Comparison of ENCODE assay signal across 16 cellular contexts in genomic region chr12:130438711-130439110, GRCh38.
DNase-seq lines count a peak whose midpoint lies in the region; ATAC-seq and TF ChIP-seq lines count a peak whose summit lies in the region.
"Had no signal": no experiment of that assay in that cellular context is flagged by ENCODE, and none has a peak within 500 bp of the region (broad histone marks: within the 10 kb centered on the region; RNA-seq: fewer than 3 reads in every experiment).

No MANE protein-coding gene starts in this region.

- no peak overlapping the region for H2BK15ac ChIP-seq in IMR-90 (ENCODE audit: low read depth, low read length)

- no peaks in the 10 kb centered on the region for H3K36me3 Mint-ChIP-seq in CD14-positive monocyte
- H3K36me3 Mint-ChIP-seq: CD8-positive, alpha-beta T cell had no signal

- H3K4me3 Mint-ChIP-seq in CD14-positive monocyte, result no peak overlapping the region
- H3K4me3 Mint-ChIP-seq: CD8-positive, alpha-beta T cell had no signal

- H3K9ac ChIP-seq in IMR-90 (ENCODE audit: low read depth, low read length), result no peak overlapping the region
- H3K9ac ChIP-seq: GM23248 had no signal

- ATAC-seq in IMR-90 (ENCODE audit: low read depth), result no peak
- no peak for ATAC-seq in lower lobe of right lung
- ATAC-seq in GM19324 (IDR thresholded peaks at IDR 0.05; ENCODE audit: low FRiP score, unreplicated experiment), result no peak
- ATAC-seq: A549; CD8-positive, alpha-beta T cell; HCT116 had no signal

- H3K36me3 ChIP-seq in IMR-90 (ENCODE audit: control insufficient read depth, insufficient read depth, low read length) (no peaks in the 10 kb centered on the region), lower lobe of right lung (no peaks in the 10 kb centered on the region), spleen (peaks cover 0 to 6% (median 0%) of the 10 kb centered on the region in 6 donors)

- intact Hi-C loops in CD14-positive monocyte (cut with micrococcal nuclease), result no loop called here
- intact Hi-C loops in IMR-90 (cut with micrococcal nuclease), result no loop called here
- intact Hi-C loops in lower lobe of right lung (cut with DNase I), result no loop called here
- intact Hi-C loops in spleen (cut with DNase I; ENCODE audit: low total_unique reads), result no loop called here

- POLR2A ChIA-PET in IMR-90 (lab: Charles Lee; ENCODE audit: unreplicated experiment) (no interaction called here), GM10248 (lab: Yijun Ruan, JAX) (no interaction called here)

- no peak overlapping the region for H3K56ac ChIP-seq in IMR-90 (ENCODE audit: extremely low read depth, insufficient read depth, low read length)

- H3K9me3 Mint-ChIP-seq in CD14-positive monocyte, result peaks cover 24 to 61% (median 40%) of the 10 kb centered on the region in 7 donors
- H3K9me3 Mint-ChIP-seq: CD8-positive, alpha-beta T cell had no signal

- no peak overlapping the region for H4K91ac ChIP-seq in IMR-90 (ENCODE audit: insufficient read depth, low read depth, low read length)

- WGBS in IMR-90 (ENCODE audit: extremely low coverage in 2 of 2, insufficient read length in 1 of 2), 2 experiments, result 92% methylated on average over 2 of the region's 13 CpGs; no CpG with 5 or more reads in 1 of the 2 experiments
- 83 to 96% (median 95%) methylated on average over 13 of the region's 13 CpGs for WGBS in spleen, 5 donors

- H3K4me2 ChIP-seq in IMR-90 (ENCODE audit: low read depth, low read length), result no peak overlapping the region
- H3K4me2 ChIP-seq: A549 had no signal

- no peak overlapping the region for H2BK20ac ChIP-seq in IMR-90 (ENCODE audit: low read depth, low read length)

- CTCF ChIA-PET in IMR-90 (lab: Yijun Ruan, JAX), result no interaction called here
- CTCF ChIA-PET in GM10248 (lab: Yijun Ruan, JAX), result no interaction called here

- H3K27ac Mint-ChIP-seq in CD14-positive monocyte, result no peak overlapping the region
- H3K27ac Mint-ChIP-seq: CD8-positive, alpha-beta T cell had no signal

- no peak overlapping the region for H3K18ac ChIP-seq in IMR-90 (ENCODE audit: low read depth, low read length)

- H2AFZ ChIP-seq in IMR-90 (replicated peaks; ENCODE audit: low read length, poor library complexity), result no peak overlapping the region
- H2AFZ ChIP-seq: GM23248 had no signal

- H3K9me3 ChIP-seq in IMR-90 (ENCODE audit: control insufficient read depth, insufficient read depth, low read length), result peaks cover 50% of the 10 kb centered on the region
- no peaks in the 10 kb centered on the region for H3K9me3 ChIP-seq in lower lobe of right lung
- H3K9me3 ChIP-seq in spleen, result peaks cover 0 to 53% (median 5%) of the 10 kb centered on the region in 8 donors
- H3K9me3 ChIP-seq: A549, BE2C, Caco-2 had no signal

- H3K4ac ChIP-seq in IMR-90 (ENCODE audit: low read depth, low read length), result no peak overlapping the region

- TF ChIP-seq CTCF in CD14-positive monocyte (IDR thresholded peaks at IDR 0.05), result no peak
- no peak for TF ChIP-seq CTCF in IMR-90 (conservative IDR thresholded peaks at IDR 0.05; ENCODE audit: low read depth, low read length)
- no peak for TF ChIP-seq CTCF in lower lobe of right lung (IDR thresholded peaks at IDR 0.05)
- TF ChIP-seq CTCF in spleen (IDR thresholded peaks at IDR 0.05 in 8 of 11, conservative IDR thresholded peaks at IDR 0.05 in 3 of 11), result no peak
- TF ChIP-seq CTCF in GM10248 (IDR thresholded peaks at IDR 0.05; ENCODE audit: control extremely low read depth, extremely low read depth, low read depth, missing control alignments), result no peak

- no peak overlapping the region for H3K14ac ChIP-seq in IMR-90 (replicated peaks; ENCODE audit: low read depth, low read length)

- H3K4me1 ChIP-seq in IMR-90 (ENCODE audit: control insufficient read depth, insufficient read depth, low read length) (no peaks in the 10 kb centered on the region), lower lobe of right lung (no peaks in the 10 kb centered on the region), spleen (no peaks in the 10 kb centered on the region)
- H3K4me1 ChIP-seq: A549, BE2C, Caco-2 had no signal

- H3K27me3 ChIP-seq in IMR-90 (ENCODE audit: control insufficient read depth, insufficient read depth, low read length), result no peaks in the 10 kb centered on the region
- no peaks in the 10 kb centered on the region for H3K27me3 ChIP-seq in lower lobe of right lung (ENCODE audit: low read depth)
- H3K27me3 ChIP-seq in spleen (replicated peaks in 1 of 7), result no peaks in the 10 kb centered on the region
- H3K27me3 ChIP-seq: BE2C had no signal

- no peak overlapping the region for H2AK5ac ChIP-seq in IMR-90 (ENCODE audit: low read depth, low read length)

- peak overlapping the region; percentile 46 for H2BK5ac ChIP-seq in IMR-90 (ENCODE audit: low read depth, low read length, poor library complexity, severe bottlenecking)

- H3K27ac ChIP-seq in IMR-90 (ENCODE audit: insufficient read depth, low read length) (no peak overlapping the region), lower lobe of right lung (no peak overlapping the region), spleen (no peak overlapping the region)
- H3K27ac ChIP-seq: A549, C4-2B, GM23248 had no signal

- H4K20me1 ChIP-seq in IMR-90 (ENCODE audit: insufficient read depth, low read length), result no peaks in the 10 kb centered on the region

- no peaks in the 10 kb centered on the region for H3K4me1 Mint-ChIP-seq in CD14-positive monocyte

- H3K23ac ChIP-seq in IMR-90 (ENCODE audit: low read depth, low read length), result no peak overlapping the region

- H2AK9ac ChIP-seq in IMR-90 (replicated peaks; ENCODE audit: low read depth, low read length, poor library complexity), result no peak overlapping the region

- in situ Hi-C loops in IMR-90 (cut with MboI; ENCODE audit: low sequenced_read_pairs), result no loop called here

- H4K8ac ChIP-seq in IMR-90 (ENCODE audit: low read depth in 2 of 2, low read length in 2 of 2), result no peak overlapping the region

- no peaks in the 10 kb centered on the region for H3K9me1 ChIP-seq in IMR-90 (ENCODE audit: insufficient read depth, low read length)

- TF ChIP-seq POLR2A in IMR-90 (IDR thresholded peaks at IDR 0.05; ENCODE audit: low read depth, low read length) (no peak), spleen (IDR thresholded peaks at IDR 0.05) (no peak)

- no TSS peak for BruUV-seq in IMR-90 (replicated peaks; lab: Mats Ljungman, UMichigan)

- no peak for TF ChIP-seq RAD21 in IMR-90 (IDR thresholded peaks at IDR 0.05; ENCODE audit: low read length)

- H3K4me3 ChIP-seq in IMR-90 (ENCODE audit: insufficient read depth, low read depth, low read length), result no peak overlapping the region
- no peak overlapping the region for H3K4me3 ChIP-seq in lower lobe of right lung
- H3K4me3 ChIP-seq in spleen, result no peak overlapping the region
- H3K4me3 ChIP-seq: A549, GM23248 had no signal

- DNase-seq in CD14-positive monocyte (ENCODE audit: low spot score) (peak; percentile 27), IMR-90 (no peak), lower lobe of right lung (peak; percentile 39), spleen (peak; percentile 62), NCI-H1105 treated with DMSO at 0.1 percent for 48 hours (lab: John Stamatoyannopoulos, UW) (no peak), GM10248 (ENCODE audit: extremely low spot score) (no peak)
- DNase-seq: BE2C; CD8-positive, alpha-beta T cell; DND-41; GDM1; GM23248 had no signal

- H3K79me1 ChIP-seq in IMR-90 (ENCODE audit: low read depth in 1 of 2, low read length in 2 of 2), result no peaks in the 10 kb centered on the region

- H2BK120ac ChIP-seq in IMR-90 (ENCODE audit: low read depth, low read length), result no peak overlapping the region

- H3K27me3 Mint-ChIP-seq in CD14-positive monocyte (ENCODE audit: low read depth in 3 of 3), result peaks cover 0 to 2% (median 0%) of the 10 kb centered on the region in 3 donors

- dilution Hi-C loops in IMR-90 (cut with HindIII; ENCODE audit: low sequenced_read_pairs, unreplicated experiment), result no loop called here

- H4K5ac ChIP-seq in IMR-90 (ENCODE audit: low read depth, low read length), result no peak overlapping the region

TF ChIP-seq in IMR-90, 13 proteins besides CTCF, POLR2A, EP300 and RAD21:
- TF ChIP-seq FOS (IDR thresholded peaks at IDR 0.05; ENCODE audit: low read depth, low read length) (no peak), CHD1 (IDR thresholded peaks at IDR 0.05; ENCODE audit: low read depth, low read length) (no peak), MAFK (IDR thresholded peaks at IDR 0.05; ENCODE audit: low read depth, low read length) (no peak), ELK1 (IDR thresholded peaks at IDR 0.05; ENCODE audit: borderline replicate concordance, low read depth, low read length) (no peak), NFE2L2 (IDR thresholded peaks at IDR 0.05; ENCODE audit: low read depth, low read length) (no peak), MAZ (IDR thresholded peaks at IDR 0.05; ENCODE audit: borderline replicate concordance, low read depth, low read length) (no peak), RCOR1 (IDR thresholded peaks at IDR 0.05; ENCODE audit: insufficient replicate concordance, low read length) (no peak), RFX5 (IDR thresholded peaks at IDR 0.05; ENCODE audit: low read depth, low read length) (no peak), MXI1 (IDR thresholded peaks at IDR 0.05; ENCODE audit: borderline replicate concordance, low read depth, low read length) (no peak), USF2 (IDR thresholded peaks at IDR 0.05; ENCODE audit: low read depth, low read length) (no peak), BHLHE40 (IDR thresholded peaks at IDR 0.05; ENCODE audit: low read depth, low read length) (no peak), CEBPB (IDR thresholded peaks at IDR 0.05; ENCODE audit: low read depth, low read length) (no peak), SMC3 (IDR thresholded peaks at IDR 0.05; ENCODE audit: low read depth, low read length) (no peak)

Comparison
In these comparisons a context has a peak if more than half of its experiments do, and no peak if none do; other contexts are left out.
1. DNase-seq: peak in CD14-positive monocyte (single experiment), lower lobe of right lung (single experiment) and spleen (single experiment); none in IMR-90 (single experiment), NCI-H1105 treated with DMSO at 0.1 percent for 48 hours (single experiment) and GM10248 (single experiment).